In the genomic region with DNA sequence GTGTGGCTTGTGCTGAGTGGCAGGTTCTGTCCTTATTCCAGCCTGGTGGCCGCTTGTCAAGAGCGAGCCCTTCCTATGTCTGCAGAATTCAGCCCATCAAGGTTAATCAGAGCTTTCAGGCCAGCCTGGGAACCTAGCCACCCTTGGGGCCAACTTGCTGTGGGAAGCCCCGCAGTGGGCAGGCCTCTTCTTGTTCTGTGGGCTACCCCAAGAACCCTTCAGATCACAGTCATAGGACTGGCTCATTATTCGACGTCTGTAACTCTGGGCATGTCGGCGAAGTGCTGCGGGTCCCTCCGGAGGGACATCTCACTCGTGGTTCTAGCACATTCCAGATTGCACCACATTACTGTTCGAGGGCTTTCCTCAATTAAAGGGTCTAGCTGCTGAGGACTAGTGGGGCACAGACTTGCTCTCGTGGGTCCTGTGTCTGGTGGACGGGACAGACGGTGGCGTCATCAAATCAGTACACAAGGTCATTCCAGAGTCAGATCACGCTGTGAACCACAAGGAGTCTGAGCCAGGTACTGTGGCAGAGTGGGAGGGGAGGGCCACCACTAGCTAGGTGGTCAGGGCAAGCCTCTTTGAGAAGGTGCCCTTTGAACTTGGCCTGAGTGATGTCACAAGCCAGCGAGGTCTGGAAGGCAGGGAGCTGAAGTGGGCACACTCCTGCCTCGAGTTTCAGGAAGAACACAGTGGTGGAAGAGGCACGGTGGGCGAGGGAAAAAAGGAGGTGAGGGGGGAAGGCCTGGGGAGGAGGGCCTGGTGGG, we compare ENCODE assay signal across 12 cellular contexts. TPM values are rescaled to one million over a fixed set of nuclear protein-coding genes. Genes with fewer than 3 reads are reported as not detected.
DNase-seq lines count a peak whose midpoint lies in the region; ATAC-seq, FAIRE-seq and TF ChIP-seq lines count a peak whose summit lies in the region.
"Had no signal": no experiment of that assay in that cellular context is flagged by ENCODE, and none has a peak within 500 bp of the region (broad histone marks: within the 10 kb centered on the region; RNA-seq: fewer than 3 reads in every experiment).

No MANE protein-coding gene starts in this region.

- peaks cover 0 to 6% (median 0%) of the 10 kb centered on the region in 8 donors for H3K9me3 ChIP-seq in spleen

- peaks cover 2% of the 10 kb centered on the region for H3K9me3 Mint-ChIP-seq in activated B cell treated with CpG ODN at 0.5 μM for 24 hours

- TF ChIP-seq CTCF in activated B cell treated with CpG ODN at 0.5 μM for 24 hours (IDR thresholded peaks at IDR 0.05) = no peak
- TF ChIP-seq CTCF in spleen (IDR thresholded peaks at IDR 0.05 in 8 of 11, conservative IDR thresholded peaks at IDR 0.05 in 3 of 11) = no peak

- no peak for DNase-seq in GM12892 (ENCODE audit: insufficient read length)
- DNase-seq in activated B cell treated with CpG ODN at 0.5 μM for 24 hours = no peak
- DNase-seq in left lobe of liver (ENCODE audit: low spot score) = peak; percentile 71
- DNase-seq in spleen = no peak
- no peak for DNase-seq in foreskin melanocyte
- no peak for DNase-seq in stimulated activated naive CD4-positive, alpha-beta T cell treated with Interleukin-2 at 50 U/mL for 16 hours (lab: John Stamatoyannopoulos, UW)
- DNase-seq: activated CD4-positive, CD25-positive, alpha-beta regulatory T cell treated with anti-CD3 and anti-CD28 coated beads, Interleukin-2, amount 50 U/mL, for 72 hours; amygdala; islet precursor cell; NCI-H2171; RPMI8226 had no signal

- peaks cover 49 to 100% (median 92%) of the 10 kb centered on the region in 6 donors for H3K4me1 ChIP-seq in spleen

- no peaks in the 10 kb centered on the region for H3K36me3 Mint-ChIP-seq in activated B cell treated with CpG ODN at 0.5 μM for 24 hours (ENCODE audit: low read depth)

- H3K27ac ChIP-seq in spleen = peak overlapping the region; percentile 17 to 99 (median 96)

- intact Hi-C loops in activated B cell treated with CpG ODN at 0.5 μM for 24 hours (cut with micrococcal nuclease) = no loop called here
- intact Hi-C loops in spleen (cut with DNase I; ENCODE audit: low total_unique reads) = no loop called here

- peak overlapping the region; percentile 79 for H3K27ac Mint-ChIP-seq in activated B cell treated with CpG ODN at 0.5 μM for 24 hours

- H3K27me3 Mint-ChIP-seq in activated B cell treated with CpG ODN at 0.5 μM for 24 hours = no peaks in the 10 kb centered on the region

- H3K27me3 ChIP-seq in spleen (replicated peaks in 1 of 7) = no peaks in the 10 kb centered on the region

- WGBS in spleen, 5 donors = 68 to 86% (median 78%) methylated on average over 16 to 20 of the region's 20 CpGs

- ATAC-seq in activated B cell treated with CpG ODN at 0.5 μM for 24 hours (ENCODE audit: low read depth) = no peak
- peak; percentile 60 for ATAC-seq in left lobe of liver
- no peak for ATAC-seq in HG03045 (IDR thresholded peaks at IDR 0.05; ENCODE audit: unreplicated experiment)

- FAIRE-seq in GM12892 (lab: Jason Lieb, UNC) = peak; percentile 33

- no peak overlapping the region for H3K4me3 ChIP-seq in spleen

- CTCF ChIA-PET in activated B cell treated with CpG ODN at 0.5 μM for 24 hours (lab: Charles Lee) = interaction anchor here (1.3 to 9.2 kb wide), 2 partner anchors 21 to 63 kb away, joined by 3 to 80 read pairs; no protein-coding TSS in a partner anchor

- peak; percentile 32; the same call in 1 of the 2 replicates for TF ChIP-seq POLR2A in GM12892 (IDR thresholded peaks at IDR 0.05; ENCODE audit: low read depth, low read length)
- TF ChIP-seq POLR2A in spleen (IDR thresholded peaks at IDR 0.05) = no peak

- no peaks in the 10 kb centered on the region for H3K36me3 ChIP-seq in spleen

- H3K4me3 Mint-ChIP-seq in activated B cell treated with CpG ODN at 0.5 μM for 24 hours = no peak overlapping the region

- peaks cover 89% of the 10 kb centered on the region for H3K4me1 Mint-ChIP-seq in activated B cell treated with CpG ODN at 0.5 μM for 24 hours

- POLR2A ChIA-PET in activated B cell treated with CpG ODN at 0.5 μM for 24 hours (lab: Charles Lee) = interaction anchor here (0.7 to 5.7 kb wide), 5 partner anchors 12 to 56 kb away, joined by 3 to 33 read pairs (median 4); a partner anchor contains a TSS

RNA-seq across cellular contexts. Expression of a gene that starts 20.3 kb away (rescaled TPM):
- 24.1 TPM for polyA plus RNA-seq in GM12892 (2012; ENCODE audit: missing spikeins)
- total RNA-seq in activated B cell treated with CpG ODN at 0.5 μM for 24 hours (89.0 and 98.6 TPM in 2 replicates), left lobe of liver (16.8 TPM), spleen (100 to 1,000 TPM; 142 to 233 (median 183) TPM)
- polyA plus RNA-seq in spleen = 10 to 100 TPM; 28.5 to 63.2 (median 36.8) TPM
